In genomic region chr2:168611896-168612650, GRCh38 we compare ENCODE assay signal across 30 cellular contexts.
DNase-seq lines count a peak whose midpoint lies in the region; ATAC-seq and TF ChIP-seq lines count a peak whose summit lies in the region.
"Had no signal": no experiment of that assay in that cellular context is flagged by ENCODE, and none has a peak within 500 bp of the region (broad histone marks: within the 10 kb centered on the region; RNA-seq: fewer than 3 reads in every experiment).

No MANE protein-coding gene starts in this region.

- POLR2A ChIA-PET in activated CD8-positive, alpha-beta T cell treated with anti-CD3 and anti-CD28 coated beads for 36 hours (lab: Charles Lee): no interaction called here
- POLR2A ChIA-PET in activated CD8-positive, alpha-beta T cell treated with anti-CD3 and anti-CD28 coated beads, Interleukin-2, amount 10 ng/mL, durations not matched to agents 7 days and 5 days (lab: Charles Lee): no interaction called here
- POLR2A ChIA-PET in naive thymus-derived CD8-positive, alpha-beta T cell (lab: Charles Lee): no interaction called here

- DNase-seq in activated CD8-positive, alpha-beta T cell treated with anti-CD3 and anti-CD28 coated beads for 36 hours: no peak
- DNase-seq in activated CD8-positive, alpha-beta T cell treated with anti-CD3 and anti-CD28 coated beads, Interleukin-2, amount 10 ng/mL, durations not matched to agents 7 days and 5 days: no peak
- DNase-seq in SJSA1 (ENCODE audit: low read depth in 1 of 2, low spot score in 2 of 2) (peak; percentile 69 to 93), glutamatergic neuron (no peak), caudate nucleus (lab: John Stamatoyannopoulos, UW) (no peak), NCI-H1694 (lab: John Stamatoyannopoulos, UW) (no peak)
- DNase-seq in naive thymus-derived CD8-positive, alpha-beta T cell: peak in 2 of 10 donors; percentile 9 to 28
- DNase-seq: 8988T; activated CD4-positive, alpha-beta T cell treated with anti-CD3 and anti-CD28 coated beads, Interleukin-2, amount 10 ng/mL, durations not matched to agents 7 days and 5 days; activated CD8-positive, alpha-beta memory T cell treated with anti-CD3 and anti-CD28 coated beads, Interleukin-2, amount 50 U/mL, for 4 hours; adrenal gland; brain microvascular endothelial cell; endodermal cell; hypothalamus; islet precursor cell; lower lobe of right lung; NCI-H1105 treated with DMSO at 0.1 percent for 48 hours; NCI-H2029 treated with DMSO at 0.1 percent for 48 hours; NCI-H526; posterior cingulate gyrus; SHP77 treated with DMSO at 0.1 percent for 48 hours; T-helper 9 cell had no signal

- intact Hi-C loops in activated CD8-positive, alpha-beta T cell treated with anti-CD3 and anti-CD28 coated beads for 36 hours (cut with micrococcal nuclease): no loop called here

- no peaks in the 10 kb centered on the region for H3K9me3 ChIP-seq in SJSA1 (replicated peaks)
- H3K9me3 ChIP-seq: adrenal gland, esophagus muscularis mucosa, lower lobe of right lung had no signal

- no peaks in the 10 kb centered on the region for H3K27me3 ChIP-seq in SJSA1 (replicated peaks)
- H3K27me3 ChIP-seq: adrenal gland, brain microvascular endothelial cell, esophagus muscularis mucosa, neural progenitor cell had no signal

- H3K27me3 Mint-ChIP-seq in activated CD8-positive, alpha-beta T cell treated with anti-CD3 and anti-CD28 coated beads for 36 hours: no peaks in the 10 kb centered on the region
- H3K27me3 Mint-ChIP-seq in activated CD8-positive, alpha-beta T cell treated with anti-CD3 and anti-CD28 coated beads, Interleukin-2, amount 10 ng/mL, durations not matched to agents 7 days and 5 days (ENCODE audit: low read depth): no peaks in the 10 kb centered on the region
- H3K27me3 Mint-ChIP-seq in glutamatergic neuron (ENCODE audit: unreplicated experiment): peaks cover 13% of the 10 kb centered on the region
- no peaks in the 10 kb centered on the region for H3K27me3 Mint-ChIP-seq in naive thymus-derived CD8-positive, alpha-beta T cell
- H3K27me3 Mint-ChIP-seq: activated CD4-positive, alpha-beta T cell treated with anti-CD3 and anti-CD28 coated beads, Interleukin-2, amount 10 ng/mL, durations not matched to agents 7 days and 5 days; activated T-helper 17 cell treated with anti-CD3 and anti-CD28 coated beads, Interleukin-2, amount 50 U/mL, for 72 hours; dendritic cell treated with granulocyte-macrophage colony-stimulating factor and Interleukin-4, amounts not matched to agents 40 ng/mL and 50 ng/mL, for 4 days had no signal

- peaks cover 1% of the 10 kb centered on the region for H3K9me3 Mint-ChIP-seq in activated CD8-positive, alpha-beta T cell treated with anti-CD3 and anti-CD28 coated beads for 36 hours
- H3K9me3 Mint-ChIP-seq in activated CD8-positive, alpha-beta T cell treated with anti-CD3 and anti-CD28 coated beads, Interleukin-2, amount 10 ng/mL, durations not matched to agents 7 days and 5 days (ENCODE audit: insufficient read depth): peaks cover 7% of the 10 kb centered on the region
- H3K9me3 Mint-ChIP-seq in glutamatergic neuron (ENCODE audit: unreplicated experiment): peaks cover 7% of the 10 kb centered on the region
- H3K9me3 Mint-ChIP-seq in naive thymus-derived CD8-positive, alpha-beta T cell: peaks cover 0 to 7% (median 0%) of the 10 kb centered on the region in 9 donors
- H3K9me3 Mint-ChIP-seq: dendritic cell treated with granulocyte-macrophage colony-stimulating factor and Interleukin-4, amounts not matched to agents 40 ng/mL and 50 ng/mL, for 4 days had no signal

- no peak for TF ChIP-seq CTCF in activated CD8-positive, alpha-beta T cell treated with anti-CD3 and anti-CD28 coated beads for 36 hours (IDR thresholded peaks at IDR 0.05)
- TF ChIP-seq CTCF in glutamatergic neuron (IDR thresholded peaks at IDR 0.05; ENCODE audit: partially characterized antibody, unreplicated experiment): no peak

- peak; percentile 45 for ATAC-seq in activated CD8-positive, alpha-beta T cell treated with anti-CD3 and anti-CD28 coated beads for 36 hours
- ATAC-seq in activated CD8-positive, alpha-beta T cell treated with anti-CD3 and anti-CD28 coated beads, Interleukin-2, amount 10 ng/mL, durations not matched to agents 7 days and 5 days: no peak
- ATAC-seq in naive thymus-derived CD8-positive, alpha-beta T cell: peak; percentile 49 to 81
- ATAC-seq in GM19395 (IDR thresholded peaks at IDR 0.05; ENCODE audit: unreplicated experiment): no peak
- ATAC-seq: activated T-helper 17 cell treated with anti-CD3 and anti-CD28 coated beads, Interleukin-2, amount 50 U/mL, for 72 hours; GM12878; HCT116; K562; lower lobe of right lung had no signal

- H3K4me1 Mint-ChIP-seq in activated CD8-positive, alpha-beta T cell treated with anti-CD3 and anti-CD28 coated beads for 36 hours (ENCODE audit: low read depth): peaks cover 27% of the 10 kb centered on the region
- peaks cover 15% of the 10 kb centered on the region for H3K4me1 Mint-ChIP-seq in activated CD8-positive, alpha-beta T cell treated with anti-CD3 and anti-CD28 coated beads, Interleukin-2, amount 10 ng/mL, durations not matched to agents 7 days and 5 days (ENCODE audit: low read depth)
- H3K4me1 Mint-ChIP-seq in glutamatergic neuron (ENCODE audit: low read depth, unreplicated experiment): peaks cover 16% of the 10 kb centered on the region
- H3K4me1 Mint-ChIP-seq in naive thymus-derived CD8-positive, alpha-beta T cell: peaks cover 16 to 56% (median 36%) of the 10 kb centered on the region in 4 donors
- H3K4me1 Mint-ChIP-seq: activated T-helper 17 cell treated with anti-CD3 and anti-CD28 coated beads, Interleukin-2, amount 50 U/mL, for 72 hours; endodermal cell; neural progenitor cell had no signal

- H3K4me3 Mint-ChIP-seq in activated CD8-positive, alpha-beta T cell treated with anti-CD3 and anti-CD28 coated beads for 36 hours: no peak overlapping the region
- H3K4me3 Mint-ChIP-seq in activated CD8-positive, alpha-beta T cell treated with anti-CD3 and anti-CD28 coated beads, Interleukin-2, amount 10 ng/mL, durations not matched to agents 7 days and 5 days: no peak overlapping the region
- peak overlapping the region; percentile 32 for H3K4me3 Mint-ChIP-seq in glutamatergic neuron (ENCODE audit: unreplicated experiment)
- H3K4me3 Mint-ChIP-seq in naive thymus-derived CD8-positive, alpha-beta T cell: peak overlapping the region in 9 of 10 donors; percentile 0 to 43 (median 15)
- H3K4me3 Mint-ChIP-seq: activated CD4-positive, alpha-beta T cell treated with anti-CD3 and anti-CD28 coated beads, Interleukin-2, amount 10 ng/mL, durations not matched to agents 7 days and 5 days; activated T-helper 17 cell treated with anti-CD3 and anti-CD28 coated beads, Interleukin-2, amount 50 U/mL, for 72 hours; dendritic cell treated with granulocyte-macrophage colony-stimulating factor and Interleukin-4, amounts not matched to agents 40 ng/mL and 50 ng/mL, for 4 days; endodermal cell; neural progenitor cell had no signal

- CTCF ChIA-PET in activated CD8-positive, alpha-beta T cell treated with anti-CD3 and anti-CD28 coated beads for 36 hours (lab: Charles Lee): interaction anchor here (1.1 kb wide), 1 partner anchor 20 kb away, joined by 3 read pairs; no protein-coding TSS in a partner anchor
- CTCF ChIA-PET in activated CD8-positive, alpha-beta T cell treated with anti-CD3 and anti-CD28 coated beads, Interleukin-2, amount 10 ng/mL, durations not matched to agents 7 days and 5 days (lab: Charles Lee): no interaction called here

- peaks cover 26% of the 10 kb centered on the region for H3K36me3 Mint-ChIP-seq in activated CD8-positive, alpha-beta T cell treated with anti-CD3 and anti-CD28 coated beads for 36 hours (ENCODE audit: low read depth)
- H3K36me3 Mint-ChIP-seq in activated CD8-positive, alpha-beta T cell treated with anti-CD3 and anti-CD28 coated beads, Interleukin-2, amount 10 ng/mL, durations not matched to agents 7 days and 5 days (ENCODE audit: low read depth): peaks cover 31% of the 10 kb centered on the region
- peaks cover 35% of the 10 kb centered on the region for H3K36me3 Mint-ChIP-seq in glutamatergic neuron (ENCODE audit: unreplicated experiment)
- H3K36me3 Mint-ChIP-seq in naive thymus-derived CD8-positive, alpha-beta T cell: peaks cover under 1 to 17% (median 9%) of the 10 kb centered on the region in 3 donors

- no peaks in the 10 kb centered on the region for H3K36me3 ChIP-seq in SJSA1
- H3K36me3 ChIP-seq: adrenal gland, brain microvascular endothelial cell, esophagus muscularis mucosa, lower lobe of right lung, neural progenitor cell had no signal

- H3K27ac Mint-ChIP-seq in activated CD8-positive, alpha-beta T cell treated with anti-CD3 and anti-CD28 coated beads for 36 hours: peak overlapping the region; percentile 54
- H3K27ac Mint-ChIP-seq in activated CD8-positive, alpha-beta T cell treated with anti-CD3 and anti-CD28 coated beads, Interleukin-2, amount 10 ng/mL, durations not matched to agents 7 days and 5 days: no peak overlapping the region
- peak overlapping the region; percentile 24 for H3K27ac Mint-ChIP-seq in glutamatergic neuron (ENCODE audit: unreplicated experiment)
- H3K27ac Mint-ChIP-seq in naive thymus-derived CD8-positive, alpha-beta T cell: peak overlapping the region in 7 of 10 donors; percentile 9 to 66 (median 26)
- H3K27ac Mint-ChIP-seq: activated CD4-positive, alpha-beta T cell treated with anti-CD3 and anti-CD28 coated beads, Interleukin-2, amount 10 ng/mL, durations not matched to agents 7 days and 5 days; activated T-helper 17 cell treated with anti-CD3 and anti-CD28 coated beads, Interleukin-2, amount 50 U/mL, for 72 hours; endodermal cell; neural progenitor cell had no signal

- peaks cover 36% of the 10 kb centered on the region for H3K4me1 ChIP-seq in SJSA1 (replicated peaks)
- H3K4me1 ChIP-seq: adrenal gland, lower lobe of right lung, neural progenitor cell had no signal

- H3K4me3 ChIP-seq in SJSA1: no peak overlapping the region
- H3K4me3 ChIP-seq: adrenal gland, esophagus muscularis mucosa, GM12878, K562, lower lobe of right lung, neural progenitor cell had no signal

- peak overlapping the region; percentile 90 for H3K27ac ChIP-seq in SJSA1
- no peak overlapping the region for H3K27ac ChIP-seq in caudate nucleus (ENCODE audit: low read depth, low read length)
- H3K27ac ChIP-seq: adrenal gland, brain microvascular endothelial cell, esophagus muscularis mucosa, lower lobe of right lung, neural progenitor cell had no signal

Comparison
In these comparisons a context has a peak if more than half of its experiments do, and no peak if none do; other contexts are left out.
1. ATAC-seq: peak in activated CD8-positive, alpha-beta T cell treated with anti-CD3 and anti-CD28 coated beads for 36 hours (single experiment) and naive thymus-derived CD8-positive, alpha-beta T cell (2 of 2); none in activated CD8-positive, alpha-beta T cell treated with anti-CD3 and anti-CD28 coated beads, Interleukin-2, amount 10 ng/mL, durations not matched to agents 7 days and 5 days (single experiment) and GM19395 (single experiment).
2. DNase-seq: peak in SJSA1 (2 of 2); none in activated CD8-positive, alpha-beta T cell treated with anti-CD3 and anti-CD28 coated beads for 36 hours (single experiment), activated CD8-positive, alpha-beta T cell treated with anti-CD3 and anti-CD28 coated beads, Interleukin-2, amount 10 ng/mL, durations not matched to agents 7 days and 5 days (single experiment), glutamatergic neuron (single experiment), caudate nucleus (0 of 61) and NCI-H1694 (single experiment).
3. H3K4me3 Mint-ChIP-seq: peak in glutamatergic neuron (single experiment) and naive thymus-derived CD8-positive, alpha-beta T cell (9 of 10); none in activated CD8-positive, alpha-beta T cell treated with anti-CD3 and anti-CD28 coated beads for 36 hours (single experiment) and activated CD8-positive, alpha-beta T cell treated with anti-CD3 and anti-CD28 coated beads, Interleukin-2, amount 10 ng/mL, durations not matched to agents 7 days and 5 days (single experiment).